8 cellular contexts compared by ENCODE assay signal in genomic region chr6:105452924-105453756, GRCh38. TPM values are rescaled to one million over a fixed set of nuclear protein-coding genes. Genes with fewer than 3 reads are reported as not detected.
DNase-seq lines count a peak whose midpoint lies in the region; ATAC-seq and TF ChIP-seq lines count a peak whose summit lies in the region.
"Had no signal": no experiment of that assay in that cellular context is flagged by ENCODE, and none has a peak within 500 bp of the region (broad histone marks: within the 10 kb centered on the region; RNA-seq: fewer than 3 reads in every experiment).

No MANE protein-coding gene starts in this region.

- H3K4me1 Mint-ChIP-seq in activated T-helper 2 cell treated with anti-CD3 and anti-CD28 coated beads, Interferon-gamma antibody, Interleukin-2, Interleukin-4, amounts not matched to agents 10 μg/mL and 5 μg/mL and 100 μg/mL, durations not matched to agents 14 hours and 24 hours and 36 hours (ENCODE audit: low read depth): peaks cover 19% of the 10 kb centered on the region

- peak; percentile 40 for DNase-seq in activated T-cell treated with anti-CD3 and anti-CD28 coated beads, Interleukin-2, amount 50 U/mL, for 1 hour
- DNase-seq in foreskin keratinocyte: no peak
- no peak for DNase-seq in activated T-helper 2 cell treated with anti-CD3 and anti-CD28 coated beads, Interferon-gamma antibody, Interleukin-2, Interleukin-4, amounts not matched to agents 10 μg/mL and 5 μg/mL and 100 μg/mL, durations not matched to agents 14 hours and 24 hours and 36 hours (ENCODE audit: low spot score)
- no peak for DNase-seq in H4 (ENCODE audit: low spot score)

- H3K4me1 ChIP-seq in rectal smooth muscle tissue (ENCODE audit: control insufficient read depth, insufficient read depth, low read length): no peaks in the 10 kb centered on the region
- no peaks in the 10 kb centered on the region for H3K4me1 ChIP-seq in foreskin keratinocyte

- no peaks in the 10 kb centered on the region for H3K36me3 Mint-ChIP-seq in activated T-helper 2 cell treated with anti-CD3 and anti-CD28 coated beads, Interferon-gamma antibody, Interleukin-2, Interleukin-4, amounts not matched to agents 10 μg/mL and 5 μg/mL and 100 μg/mL, durations not matched to agents 14 hours and 24 hours and 36 hours (ENCODE audit: low read depth)

- ATAC-seq in GM19372 (IDR thresholded peaks at IDR 0.05; ENCODE audit: low read depth, unreplicated experiment) (peak; percentile 73), HG03469 (IDR thresholded peaks at IDR 0.05; ENCODE audit: unreplicated experiment) (peak; percentile 44), foreskin keratinocyte (no peak)
- ATAC-seq: K562 had no signal

- H3K27me3 ChIP-seq in rectal smooth muscle tissue (ENCODE audit: control insufficient read depth, insufficient read depth, low read length) (no peaks in the 10 kb centered on the region), foreskin keratinocyte (no peaks in the 10 kb centered on the region)

- H3K27ac ChIP-seq in rectal smooth muscle tissue (ENCODE audit: low read depth, low read length) (peak overlapping the region; percentile 36), foreskin keratinocyte (no peak overlapping the region)

- H3K9me3 Mint-ChIP-seq in activated T-helper 2 cell treated with anti-CD3 and anti-CD28 coated beads, Interferon-gamma antibody, Interleukin-2, Interleukin-4, amounts not matched to agents 10 μg/mL and 5 μg/mL and 100 μg/mL, durations not matched to agents 14 hours and 24 hours and 36 hours: peaks cover 6% of the 10 kb centered on the region

- H3K4me3 ChIP-seq in rectal smooth muscle tissue (ENCODE audit: low read length): no peak overlapping the region
- H3K4me3 ChIP-seq: K562 had no signal

- no peaks in the 10 kb centered on the region for H3K36me3 ChIP-seq in rectal smooth muscle tissue (ENCODE audit: control insufficient read depth, insufficient read depth, low read length)

- no peak overlapping the region for H3K27ac Mint-ChIP-seq in activated T-helper 2 cell treated with anti-CD3 and anti-CD28 coated beads, Interferon-gamma antibody, Interleukin-2, Interleukin-4, amounts not matched to agents 10 μg/mL and 5 μg/mL and 100 μg/mL, durations not matched to agents 14 hours and 24 hours and 36 hours

- peaks cover 29% of the 10 kb centered on the region for H3K27me3 Mint-ChIP-seq in activated T-helper 2 cell treated with anti-CD3 and anti-CD28 coated beads, Interferon-gamma antibody, Interleukin-2, Interleukin-4, amounts not matched to agents 10 μg/mL and 5 μg/mL and 100 μg/mL, durations not matched to agents 14 hours and 24 hours and 36 hours (ENCODE audit: low read depth)

- TF ChIP-seq CTCF in foreskin keratinocyte (conservative IDR thresholded peaks at IDR 0.05): no peak

- intact Hi-C loops in activated T-helper 2 cell treated with anti-CD3 and anti-CD28 coated beads, Interferon-gamma antibody, Interleukin-2, Interleukin-4, amounts not matched to agents 10 μg/mL and 5 μg/mL and 100 μg/mL, durations not matched to agents 14 hours and 24 hours and 36 hours (cut with micrococcal nuclease): no loop called here

- H3K9ac ChIP-seq in rectal smooth muscle tissue (ENCODE audit: low read length): no peak overlapping the region

- H3K4me3 Mint-ChIP-seq in activated T-helper 2 cell treated with anti-CD3 and anti-CD28 coated beads, Interferon-gamma antibody, Interleukin-2, Interleukin-4, amounts not matched to agents 10 μg/mL and 5 μg/mL and 100 μg/mL, durations not matched to agents 14 hours and 24 hours and 36 hours (ENCODE audit: low read depth): no peak overlapping the region

RNA-seq across cellular contexts. Expression of gene PREP, which starts 50.3 kb away (rescaled TPM):
- 51.5 and 61.2 TPM in 2 replicates for total RNA-seq in foreskin keratinocyte
- polyA plus RNA-seq in foreskin keratinocyte: 43.2 and 52.7 TPM in 2 replicates
- total RNA-seq in activated T-helper 2 cell treated with anti-CD3 and anti-CD28 coated beads, Interferon-gamma antibody, Interleukin-2, Interleukin-4, amounts not matched to agents 10 μg/mL and 5 μg/mL and 100 μg/mL, durations not matched to agents 14 hours and 24 hours and 36 hours: 52.7 and 52.9 TPM in 2 replicates
- 10.5 and 12.2 TPM in 2 replicates for total RNA-seq in H4 (2014; rRNA removed; shearing (Covaris generic))
